10 cellular contexts compared by ENCODE assay signal in genomic region chr6:110681543-110682459, GRCh38.
DNase-seq lines count a peak whose midpoint lies in the region; ATAC-seq and TF ChIP-seq lines count a peak whose summit lies in the region.
"Had no signal": no experiment of that assay in that cellular context is flagged by ENCODE, and none has a peak within 500 bp of the region (broad histone marks: within the 10 kb centered on the region; RNA-seq: fewer than 3 reads in every experiment).

No MANE protein-coding gene starts in this region.

- no peaks in the 10 kb centered on the region for H3K27me3 Mint-ChIP-seq in activated T-cell treated with anti-CD3 and anti-CD28 coated beads, Interleukin-2, amount 50 U/mL, for 72 hours (ENCODE audit: low read depth)
- H3K27me3 Mint-ChIP-seq: dendritic cell treated with granulocyte-macrophage colony-stimulating factor and Interleukin-4, amounts not matched to agents 40 ng/mL and 50 ng/mL, for 4 days had no signal

- DNase-seq in activated T-cell treated with anti-CD3 and anti-CD28 coated beads, Interleukin-2, amount 50 U/mL, for 72 hours: no peak
- DNase-seq in activated T-cell treated with anti-CD3 and anti-CD28 coated beads for 4 hours (no peak), NCI-H748 (lab: John Stamatoyannopoulos, UW; ENCODE audit: unreplicated experiment) (peak; percentile 84), heart right ventricle (no peak), substantia nigra (lab: John Stamatoyannopoulos, UW) (no peak), uterus (no peak), GM20000 (ENCODE audit: low spot score) (no peak), NCI-H510A treated with DMSO at 0.1 percent for 48 hours (lab: John Stamatoyannopoulos, UW) (no peak)

- H3K27ac ChIP-seq in heart right ventricle (peak overlapping the region in 7 of 10 donors; percentile 27 to 61 (median 42)), substantia nigra (ENCODE audit: low read depth, low read length, poor library complexity, severe bottlenecking) (peak overlapping the region; percentile 54), uterus (no peak overlapping the region)
- H3K27ac ChIP-seq: BLaER1 treated with 17β-estradiol and CSF1 and Interleukin-3, amounts not matched to agents 10 nM and 100 nM had no signal

- peak in 1 of 2 donors; percentile 10 for ATAC-seq in activated T-cell treated with anti-CD3 and anti-CD28 coated beads, Interleukin-2, amount 50 U/mL, for 72 hours (replicated peaks in 1 of 2)
- ATAC-seq in heart right ventricle: peak in 5 of 8 donors; percentile 14 to 47 (median 39)

- H3K36me3 ChIP-seq in heart right ventricle (no peaks in the 10 kb centered on the region), uterus (no peaks in the 10 kb centered on the region)

- TF ChIP-seq CTCF in heart right ventricle (IDR thresholded peaks at IDR 0.05) (no peak), uterus (IDR thresholded peaks at IDR 0.05) (no peak), GM20000 (IDR thresholded peaks at IDR 0.05; ENCODE audit: extremely low read depth, missing control alignments) (no peak)

- intact Hi-C loops in heart right ventricle (cut with DNase I): loop anchor here (1.0 to 10.0 kb wide), 12 partner anchors 133 to 316 kb away; partner anchors contain the start of genes AMD1 (in 3 of the 10) and CDK19 (in 1 of the 10)
- intact Hi-C loops in uterus (cut with DNase I; ENCODE audit: low total_unique reads): no loop called here

- no peaks in the 10 kb centered on the region for H3K27me3 ChIP-seq in heart right ventricle
- no peaks in the 10 kb centered on the region for H3K27me3 ChIP-seq in uterus
- H3K27me3 ChIP-seq: BLaER1 treated with 17β-estradiol and CSF1 and Interleukin-3, amounts not matched to agents 10 nM and 100 nM had no signal

- H3K4me1 Mint-ChIP-seq in activated T-cell treated with anti-CD3 and anti-CD28 coated beads, Interleukin-2, amount 50 U/mL, for 72 hours (ENCODE audit: low read depth): peaks cover 7% of the 10 kb centered on the region

- no peaks in the 10 kb centered on the region for H3K36me3 Mint-ChIP-seq in activated T-cell treated with anti-CD3 and anti-CD28 coated beads, Interleukin-2, amount 50 U/mL, for 72 hours (ENCODE audit: insufficient read depth in 2 of 2)

- peaks cover 0 to 24% (median 13%) of the 10 kb centered on the region in 9 donors for H3K4me1 ChIP-seq in heart right ventricle
- no peaks in the 10 kb centered on the region for H3K4me1 ChIP-seq in uterus

- H3K4me3 Mint-ChIP-seq in activated T-cell treated with anti-CD3 and anti-CD28 coated beads, Interleukin-2, amount 50 U/mL, for 72 hours: peak overlapping the region in 1 of 2 donors; percentile 35
- H3K4me3 Mint-ChIP-seq: dendritic cell treated with granulocyte-macrophage colony-stimulating factor and Interleukin-4, amounts not matched to agents 40 ng/mL and 50 ng/mL, for 4 days had no signal

- no peaks in the 10 kb centered on the region for H3K9me3 ChIP-seq in heart right ventricle
- H3K9me3 ChIP-seq in uterus: no peaks in the 10 kb centered on the region
- H3K9me3 ChIP-seq: BLaER1 treated with 17β-estradiol and CSF1 and Interleukin-3, amounts not matched to agents 10 nM and 100 nM had no signal

- WGBS in heart right ventricle, 2 donors: 37 to 42% methylated on average over 4 of the region's 4 CpGs

- no peaks in the 10 kb centered on the region for H3K9me3 Mint-ChIP-seq in activated T-cell treated with anti-CD3 and anti-CD28 coated beads, Interleukin-2, amount 50 U/mL, for 72 hours
- H3K9me3 Mint-ChIP-seq: dendritic cell treated with granulocyte-macrophage colony-stimulating factor and Interleukin-4, amounts not matched to agents 40 ng/mL and 50 ng/mL, for 4 days had no signal

- H3K4me3 ChIP-seq in heart right ventricle: no peak overlapping the region
- no peak overlapping the region for H3K4me3 ChIP-seq in uterus
- H3K4me3 ChIP-seq: BLaER1 treated with 17β-estradiol and CSF1 and Interleukin-3, amounts not matched to agents 10 nM and 100 nM had no signal

- peak overlapping the region; percentile 89 for H3K27ac Mint-ChIP-seq in activated T-cell treated with anti-CD3 and anti-CD28 coated beads, Interleukin-2, amount 50 U/mL, for 72 hours
- H3K27ac Mint-ChIP-seq: dendritic cell treated with granulocyte-macrophage colony-stimulating factor and Interleukin-4, amounts not matched to agents 40 ng/mL and 50 ng/mL, for 4 days had no signal

- TF ChIP-seq POLR2A in uterus (IDR thresholded peaks at IDR 0.05): no peak

Comparison
In these comparisons a context has a peak if more than half of its experiments do, and no peak if none do; other contexts are left out.
1. H3K27ac ChIP-seq: peak in heart right ventricle (7 of 10) and substantia nigra (single experiment); none in uterus (0 of 2).